In genomic region chr13:114130131-114130707, GRCh38 we compare ENCODE assay signal across 1 cellular context.
TF ChIP-seq lines count a peak whose summit lies in the region.

No MANE protein-coding gene starts in this region.

TF ChIP-seq in WTC11, 78 proteins besides CTCF, POLR2A, EP300 and RAD21 (continued from another document):
- TF ChIP-seq, protein P1, sequence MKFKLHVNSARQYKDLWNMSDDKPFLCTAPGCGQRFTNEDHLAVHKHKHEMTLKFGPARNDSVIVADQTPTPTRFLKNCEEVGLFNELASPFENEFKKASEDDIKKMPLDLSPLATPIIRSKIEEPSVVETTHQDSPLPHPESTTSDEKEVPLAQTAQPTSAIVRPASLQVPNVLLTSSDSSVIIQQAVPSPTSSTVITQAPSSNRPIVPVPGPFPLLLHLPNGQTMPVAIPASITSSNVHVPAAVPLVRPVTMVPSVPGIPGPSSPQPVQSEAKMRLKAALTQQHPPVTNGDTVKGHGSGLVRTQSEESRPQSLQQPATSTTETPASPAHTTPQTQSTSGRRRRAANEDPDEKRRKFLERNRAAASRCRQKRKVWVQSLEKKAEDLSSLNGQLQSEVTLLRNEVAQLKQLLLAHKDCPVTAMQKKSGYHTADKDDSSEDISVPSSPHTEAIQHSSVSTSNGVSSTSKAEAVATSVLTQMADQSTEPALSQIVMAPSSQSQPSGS (CRISPR knock-in tag; IDR thresholded peaks at IDR 0.05; ENCODE audit: borderline replicate concordance, low read depth), result no peak
- TF ChIP-seq, protein P2, sequence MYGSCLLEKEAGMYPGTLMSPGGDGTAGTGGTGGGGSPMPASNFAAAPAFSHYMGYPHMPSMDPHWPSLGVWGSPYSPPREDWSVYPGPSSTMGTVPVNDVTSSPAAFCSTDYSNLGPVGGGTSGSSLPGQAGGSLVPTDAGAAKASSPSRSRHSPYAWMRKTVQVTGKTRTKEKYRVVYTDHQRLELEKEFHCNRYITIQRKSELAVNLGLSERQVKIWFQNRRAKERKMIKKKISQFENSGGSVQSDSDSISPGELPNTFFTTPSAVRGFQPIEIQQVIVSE (CRISPR knock-in tag; IDR thresholded peaks at IDR 0.05; ENCODE audit: borderline replicate concordance), result no peak
- TF ChIP-seq ZNF121 (CRISPR knock-in tag; IDR thresholded peaks at IDR 0.05) (no peak), NFYB (CRISPR knock-in tag; conservative IDR thresholded peaks at IDR 0.05; ENCODE audit: low read depth) (no peak), SP1 (CRISPR knock-in tag; conservative IDR thresholded peaks at IDR 0.05) (no peak), ZNF425 (CRISPR knock-in tag; conservative IDR thresholded peaks at IDR 0.05) (no peak), MLX (CRISPR knock-in tag; IDR thresholded peaks at IDR 0.05) (no peak), ZNF232 (CRISPR knock-in tag; IDR thresholded peaks at IDR 0.05) (no peak)
